ENCODE assay signal across 13 cellular contexts in genomic region chr16:89404561-89404960, GRCh38.
A peak's percentile ranks its signal among the peaks of the same experiment; 100 is the strongest.
DNase-seq lines count a peak whose midpoint lies in the region; ATAC-seq and TF ChIP-seq lines count a peak whose summit lies in the region.
"Had no signal": no experiment of that assay in that cellular context is flagged by ENCODE, and none has a peak within 500 bp of the region (broad histone marks: within the 10 kb centered on the region; RNA-seq: fewer than 3 reads in every experiment).

No MANE protein-coding gene starts in this region.

- peaks cover 47% of the 10 kb centered on the region for H3K4me1 Mint-ChIP-seq in activated T-helper 17 cell treated with anti-CD3 and anti-CD28 coated beads, Interleukin-2, amount 50 U/mL, for 72 hours

- H3K36me3 ChIP-seq in heart left ventricle (no peaks in the 10 kb centered on the region), heart right ventricle (no peaks in the 10 kb centered on the region)
- H3K36me3 ChIP-seq: adrenal gland had no signal

- 69 to 78% (median 77%) methylated on average over 8 of the region's 8 CpGs for WGBS in heart left ventricle, 4 donors
- WGBS in heart right ventricle, 2 donors: 72 to 80% methylated on average over 8 of the region's 8 CpGs

- no peaks in the 10 kb centered on the region for H3K9me3 Mint-ChIP-seq in activated T-helper 17 cell treated with anti-CD3 and anti-CD28 coated beads, Interleukin-2, amount 50 U/mL, for 72 hours
- H3K9me3 Mint-ChIP-seq: stimulated activated naive B cell treated with anti-CD40 and anti-IgM and Interleukin-4, amounts not matched to agents 10 μg/mL and 1 μg/mL and 100 μg/mL, for 72 hours had no signal

- H3K27me3 ChIP-seq in heart left ventricle (no peaks in the 10 kb centered on the region), heart right ventricle (no peaks in the 10 kb centered on the region)
- H3K27me3 ChIP-seq: adrenal gland had no signal

- TF ChIP-seq CTCF in heart left ventricle (IDR thresholded peaks at IDR 0.05): no peak
- TF ChIP-seq CTCF in heart right ventricle (IDR thresholded peaks at IDR 0.05): no peak

- H3K4me3 Mint-ChIP-seq in activated T-helper 17 cell treated with anti-CD3 and anti-CD28 coated beads, Interleukin-2, amount 50 U/mL, for 72 hours: peak overlapping the region; percentile 59
- H3K4me3 Mint-ChIP-seq: stimulated activated naive B cell treated with anti-CD40 and anti-IgM and Interleukin-4, amounts not matched to agents 10 μg/mL and 1 μg/mL and 100 μg/mL, for 72 hours had no signal

- H3K27ac Mint-ChIP-seq in activated T-helper 17 cell treated with anti-CD3 and anti-CD28 coated beads, Interleukin-2, amount 50 U/mL, for 72 hours: peak overlapping the region; percentile 89

- peaks cover 14 to 67% (median 56%) of the 10 kb centered on the region in 12 donors for H3K4me1 ChIP-seq in heart left ventricle
- H3K4me1 ChIP-seq in heart right ventricle: peaks cover 27 to 74% (median 61%) of the 10 kb centered on the region in 9 donors

- no peaks in the 10 kb centered on the region for H3K27me3 Mint-ChIP-seq in activated T-helper 17 cell treated with anti-CD3 and anti-CD28 coated beads, Interleukin-2, amount 50 U/mL, for 72 hours
- H3K27me3 Mint-ChIP-seq: stimulated activated naive B cell treated with anti-CD40 and anti-IgM and Interleukin-4, amounts not matched to agents 10 μg/mL and 1 μg/mL and 100 μg/mL, for 72 hours had no signal

- H3K27ac ChIP-seq in heart left ventricle: peak overlapping the region in 4 of 12 donors; percentile 0 to 59 (median 30)
- peak overlapping the region in 2 of 10 donors; percentile 36 to 54 for H3K27ac ChIP-seq in heart right ventricle

- H3K4me3 ChIP-seq in heart left ventricle (no peak overlapping the region), heart right ventricle (no peak overlapping the region)
- H3K4me3 ChIP-seq: adrenal gland had no signal

- H3K36me3 Mint-ChIP-seq in activated T-helper 17 cell treated with anti-CD3 and anti-CD28 coated beads, Interleukin-2, amount 50 U/mL, for 72 hours (ENCODE audit: low read depth): peaks cover 21% of the 10 kb centered on the region

- intact Hi-C loops in heart left ventricle (cut with DNase I) (loop anchor here in 1 of 10 donors (10.0 kb wide), 1 partner anchor 80 kb away; no protein-coding TSS in a partner anchor), cardiac septum (cut with DNase I) (no loop called here), heart right ventricle (cut with DNase I) (loop anchor here in 1 of 10 donors (10.0 kb wide), 1 partner anchor 50 kb away; no protein-coding TSS in a partner anchor)

- DNase-seq in heart left ventricle (peak in 3 of 5 donors; percentile 41 to 68 (median 52)), cardiac septum (ENCODE audit: low spot score) (no peak), heart right ventricle (no peak), superior temporal gyrus (ENCODE audit: extremely low spot score) (peak; percentile 4), activated gamma-delta T cell treated with Interleukin-2 at 50 U/mL for 16 hours (no peak), hippocampal formation (lab: John Stamatoyannopoulos, UW) (no peak), dedifferentiated amniotic fluid mesenchymal stem cell (ENCODE audit: extremely low spot score) (no peak)
- DNase-seq: Kasumi-1; NCI-H2081 treated with DMSO at 0.1 percent for 48 hours; NK-92 treated with Interleukin-12 subunit alpha and Interleukin-12 subunit beta, amount 100 ng/mL, for 24 hours; stimulated activated naive B cell treated with anti-CD40 and anti-IgM and Interleukin-4, amounts not matched to agents 10 μg/mL and 1 μg/mL and 100 μg/mL, for 72 hours had no signal

- TF ChIP-seq POLR2A in heart left ventricle (IDR thresholded peaks at IDR 0.05): no peak

- H3K9me3 ChIP-seq in heart left ventricle: no peaks in the 10 kb centered on the region
- H3K9me3 ChIP-seq in heart right ventricle: no peaks in the 10 kb centered on the region
- H3K9me3 ChIP-seq: adrenal gland had no signal

- peak in 3 of 4 donors; percentile 43 to 61 (median 56) for ATAC-seq in heart left ventricle
- no peak for ATAC-seq in activated T-helper 17 cell treated with anti-CD3 and anti-CD28 coated beads, Interleukin-2, amount 50 U/mL, for 72 hours (replicated peaks)
- ATAC-seq in heart right ventricle: peak in 6 of 8 donors; percentile 27 to 58 (median 38)
- ATAC-seq: stimulated activated naive B cell treated with anti-CD40 and anti-IgM and Interleukin-4, amounts not matched to agents 10 μg/mL and 1 μg/mL and 100 μg/mL, for 72 hours had no signal

Comparison
In these comparisons a context has a peak if more than half of its experiments do, and no peak if none do; other contexts are left out.
1. DNase-seq: peak in heart left ventricle (3 of 5) and superior temporal gyrus (single experiment); none in cardiac septum (single experiment), heart right ventricle (0 of 2), activated gamma-delta T cell treated with Interleukin-2 at 50 U/mL for 16 hours (single experiment), hippocampal formation (0 of 2) and dedifferentiated amniotic fluid mesenchymal stem cell (single experiment).